Comparison of ENCODE assay signal across 8 cellular contexts in the genomic region with DNA sequence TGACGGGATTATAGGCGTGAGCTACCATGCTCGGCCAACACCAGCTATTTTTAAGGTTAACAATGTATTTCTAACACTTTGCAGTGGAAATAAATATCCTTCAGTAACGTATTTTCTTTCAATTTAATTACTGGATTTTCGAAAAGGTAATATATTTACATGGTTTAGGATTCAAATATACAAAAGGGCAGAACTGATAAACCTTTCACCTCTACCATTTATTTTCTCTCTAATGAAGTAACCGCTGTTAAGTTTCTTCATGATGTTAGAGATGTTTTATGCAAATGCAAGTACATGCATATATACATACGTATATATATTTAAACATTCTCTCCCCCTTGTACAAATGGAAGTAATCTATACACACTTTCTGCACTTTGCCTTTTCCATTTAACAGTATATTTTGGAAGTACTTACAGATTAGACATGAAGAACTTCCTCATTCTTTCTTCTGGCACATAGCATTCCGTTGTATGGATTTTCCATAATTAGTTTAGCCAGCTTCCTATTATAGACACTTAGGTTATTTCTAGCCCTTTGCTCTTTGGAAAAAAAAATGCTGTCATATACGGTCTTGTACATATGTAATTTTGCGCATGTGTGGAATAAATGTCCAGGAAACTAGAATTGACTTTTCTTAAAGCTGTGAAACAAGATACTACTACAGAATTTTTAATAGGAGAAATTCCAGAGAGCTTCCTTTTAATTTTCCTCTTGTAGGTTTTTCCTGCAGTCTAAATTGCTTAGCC. TPM values are rescaled to one million over a fixed set of nuclear protein-coding genes. Genes with fewer than 3 reads are reported as not detected.
DNase-seq lines count a peak whose midpoint lies in the region; ATAC-seq, FAIRE-seq and TF ChIP-seq lines count a peak whose summit lies in the region.

No MANE protein-coding gene starts in this region.

- H3K4me1 ChIP-seq in keratinocyte (ENCODE audit: control insufficient read depth, extremely low read depth, insufficient read depth, low read length) (peaks cover 4% of the 10 kb centered on the region), thoracic aorta (ENCODE audit: control insufficient read depth in 1 of 2, low read depth in 2 of 2) (peaks cover 3 to 21% of the 10 kb centered on the region in 2 donors)

- H3K79me2 ChIP-seq in keratinocyte (ENCODE audit: control insufficient read depth, insufficient read depth, low read length): no peaks in the 10 kb centered on the region

- no peaks in the 10 kb centered on the region for H4K20me1 ChIP-seq in keratinocyte (ENCODE audit: control insufficient read depth, extremely low read depth, insufficient read depth, low read length)

- peaks cover 1% of the 10 kb centered on the region for H3K27me3 Mint-ChIP-seq in IgD-negative memory B cell
- H3K27me3 Mint-ChIP-seq in activated T-helper 2 cell treated with anti-CD3 and anti-CD28 coated beads, Interferon-gamma antibody, Interleukin-2, Interleukin-4, amounts not matched to agents 10 μg/mL and 5 μg/mL and 100 μg/mL, durations not matched to agents 14 hours and 24 hours and 36 hours (ENCODE audit: low read depth): peaks cover 8% of the 10 kb centered on the region

- H3K27ac ChIP-seq in keratinocyte (ENCODE audit: control insufficient read depth, insufficient read depth, low read length) (peak overlapping the region; percentile 6), thoracic aorta (peak overlapping the region; percentile 72 to 93)

- H3K9me1 ChIP-seq in keratinocyte (ENCODE audit: control insufficient read depth, extremely low read depth, insufficient read depth, low read length): no peaks in the 10 kb centered on the region

- H3K27me3 ChIP-seq in keratinocyte (ENCODE audit: control insufficient read depth, extremely low read depth, insufficient read depth, low read length) (no peaks in the 10 kb centered on the region), thoracic aorta (replicated peaks; ENCODE audit: insufficient read depth) (no peaks in the 10 kb centered on the region)

- peak overlapping the region; percentile 88 to 99 (median 96) for H3K4me3 Mint-ChIP-seq in IgD-negative memory B cell
- peak overlapping the region; percentile 97 for H3K4me3 Mint-ChIP-seq in activated T-helper 2 cell treated with anti-CD3 and anti-CD28 coated beads, Interferon-gamma antibody, Interleukin-2, Interleukin-4, amounts not matched to agents 10 μg/mL and 5 μg/mL and 100 μg/mL, durations not matched to agents 14 hours and 24 hours and 36 hours (ENCODE audit: low read depth)

- peaks cover 0 to 6% (median 0%) of the 10 kb centered on the region in 3 donors for H3K9me3 Mint-ChIP-seq in IgD-negative memory B cell
- no peaks in the 10 kb centered on the region for H3K9me3 Mint-ChIP-seq in activated T-helper 2 cell treated with anti-CD3 and anti-CD28 coated beads, Interferon-gamma antibody, Interleukin-2, Interleukin-4, amounts not matched to agents 10 μg/mL and 5 μg/mL and 100 μg/mL, durations not matched to agents 14 hours and 24 hours and 36 hours

- H3K4me3 ChIP-seq in keratinocyte (ENCODE audit: control insufficient read depth in 2 of 3, extremely low read depth in 1 of 3, insufficient read depth in 2 of 3, low read depth in 1 of 3, low read length in 3 of 3) (peak overlapping the region; percentile 32 to 91 (median 59)), thoracic aorta (peak overlapping the region; percentile 75)

- dilution Hi-C loops in keratinocyte (cut with MboI; ENCODE audit: extremely low pct_ligation_motif_present, low sequenced_read_pairs): no loop called here

- H3K4me2 ChIP-seq in keratinocyte (ENCODE audit: control insufficient read depth, extremely low read depth, insufficient read depth, low read depth, low read length): peak overlapping the region; percentile 78

- no peaks in the 10 kb centered on the region for H3K9me3 ChIP-seq in keratinocyte (ENCODE audit: control insufficient read depth, low read depth, low read length)
- H3K9me3 ChIP-seq in thoracic aorta: no peaks in the 10 kb centered on the region

- H3K36me3 ChIP-seq in keratinocyte (ENCODE audit: control insufficient read depth in 2 of 2, extremely low read depth in 1 of 2, insufficient read depth in 2 of 2, low read length in 2 of 2) (no peaks in the 10 kb centered on the region), thoracic aorta (no peaks in the 10 kb centered on the region)

- ATAC-seq in thoracic aorta (ENCODE audit: insufficient number of reproducible peaks, low FRiP score, low read depth) (no peak), HG03442 (IDR thresholded peaks at IDR 0.05; ENCODE audit: unreplicated experiment) (no peak)

- H3K9ac ChIP-seq in keratinocyte (ENCODE audit: control insufficient read depth, extremely low read depth, insufficient read depth, low read length): peak overlapping the region; percentile 54

- H3K36me3 Mint-ChIP-seq in IgD-negative memory B cell: peaks cover 4% of the 10 kb centered on the region
- H3K36me3 Mint-ChIP-seq in activated T-helper 2 cell treated with anti-CD3 and anti-CD28 coated beads, Interferon-gamma antibody, Interleukin-2, Interleukin-4, amounts not matched to agents 10 μg/mL and 5 μg/mL and 100 μg/mL, durations not matched to agents 14 hours and 24 hours and 36 hours (ENCODE audit: low read depth): no peaks in the 10 kb centered on the region

- H2AFZ ChIP-seq in keratinocyte (ENCODE audit: control insufficient read depth, low read length): no peak overlapping the region

- H3K4me1 Mint-ChIP-seq in IgD-negative memory B cell: peaks cover 27 to 46% (median 28%) of the 10 kb centered on the region in 3 donors
- H3K4me1 Mint-ChIP-seq in activated T-helper 2 cell treated with anti-CD3 and anti-CD28 coated beads, Interferon-gamma antibody, Interleukin-2, Interleukin-4, amounts not matched to agents 10 μg/mL and 5 μg/mL and 100 μg/mL, durations not matched to agents 14 hours and 24 hours and 36 hours (ENCODE audit: low read depth): peaks cover 41% of the 10 kb centered on the region

- no peak for TF ChIP-seq CTCF in keratinocyte (optimal IDR thresholded peaks at IDR 0.05 in 1 of 3, IDR thresholded peaks at IDR 0.05 in 1 of 3, conservative IDR thresholded peaks at IDR 0.05 in 1 of 3; ENCODE audit: extremely low read depth in 1 of 3, insufficient read depth in 2 of 3, low read length in 3 of 3)
- TF ChIP-seq CTCF in thoracic aorta (IDR thresholded peaks at IDR 0.05): no peak

- no peak for FAIRE-seq in keratinocyte (lab: Jason Lieb, UNC)

- intact Hi-C loops in activated T-helper 2 cell treated with anti-CD3 and anti-CD28 coated beads, Interferon-gamma antibody, Interleukin-2, Interleukin-4, amounts not matched to agents 10 μg/mL and 5 μg/mL and 100 μg/mL, durations not matched to agents 14 hours and 24 hours and 36 hours (cut with micrococcal nuclease): loop anchor here (2.0 kb wide), 1 partner anchor 78 kb away; a partner anchor contains a TSS

- peak overlapping the region; percentile 98 to 99 (median 99) for H3K27ac Mint-ChIP-seq in IgD-negative memory B cell
- H3K27ac Mint-ChIP-seq in activated T-helper 2 cell treated with anti-CD3 and anti-CD28 coated beads, Interferon-gamma antibody, Interleukin-2, Interleukin-4, amounts not matched to agents 10 μg/mL and 5 μg/mL and 100 μg/mL, durations not matched to agents 14 hours and 24 hours and 36 hours: peak overlapping the region; percentile 90

- DNase-seq in DMS 273 treated with DMSO at 0.1 percent for 48 hours (lab: John Stamatoyannopoulos, UW) (peak; percentile 81), keratinocyte (ENCODE audit: low read depth, low spot score) (no peak), thoracic aorta (ENCODE audit: low spot score) (no peak), GM03348 (ENCODE audit: low spot score) (no peak)
- no peak for DNase-seq in activated T-helper 2 cell treated with anti-CD3 and anti-CD28 coated beads, Interferon-gamma antibody, Interleukin-2, Interleukin-4, amounts not matched to agents 10 μg/mL and 5 μg/mL and 100 μg/mL, durations not matched to agents 14 hours and 24 hours and 36 hours (ENCODE audit: low spot score)
- no peak for DNase-seq in activated CD8-positive, alpha-beta memory T cell treated with anti-CD3 and anti-CD28 coated beads, Interleukin-2, amount 50 U/mL, for 4 hours

RNA-seq across cellular contexts. Expression of a gene that starts 14.9 kb away (rescaled TPM):
- polyA plus RNA-seq in IgD-negative memory B cell (not detected), keratinocyte (0.04 TPM in 1 of 3 replicates, not detected in the others)
- not detected in 2 replicates for total RNA-seq in activated T-helper 2 cell treated with anti-CD3 and anti-CD28 coated beads, Interferon-gamma antibody, Interleukin-2, Interleukin-4, amounts not matched to agents 10 μg/mL and 5 μg/mL and 100 μg/mL, durations not matched to agents 14 hours and 24 hours and 36 hours
- polyA plus RNA-seq in keratinocyte (2011; ENCODE audit: low read depth): not detected
- polyA plus RNA-seq in keratinocyte (2011; cell fraction: cytosol; rRNA removed): not detected in 2 replicates
- polyA plus RNA-seq in keratinocyte (2011; cell fraction: nucleus; rRNA removed): not detected in 2 replicates
- polyA plus RNA-seq in keratinocyte (2012; ENCODE audit: low replicate concordance): not detected in 2 replicates
- polyA minus RNA-seq in keratinocyte: not detected in 3 replicates
- not detected for polyA minus RNA-seq in keratinocyte (2011; cell fraction: cytosol; rRNA and poly(A)+ RNA removed)
- not detected in 2 replicates for polyA minus RNA-seq in keratinocyte (2011; cell fraction: nucleus; rRNA and poly(A)+ RNA removed)
- total RNA-seq in thoracic aorta: not detected

RNA-seq across cellular contexts. Expression of a gene that starts 40.0 kb away (rescaled TPM):
- polyA plus RNA-seq in IgD-negative memory B cell (3,579 TPM), keratinocyte (89.7 to 165 TPM (median 159 TPM) in 3 replicates)
- total RNA-seq in activated T-helper 2 cell treated with anti-CD3 and anti-CD28 coated beads, Interferon-gamma antibody, Interleukin-2, Interleukin-4, amounts not matched to agents 10 μg/mL and 5 μg/mL and 100 μg/mL, durations not matched to agents 14 hours and 24 hours and 36 hours: 37.8 and 39.1 TPM in 2 replicates
- polyA plus RNA-seq in keratinocyte (2011; ENCODE audit: low read depth): 41.9 TPM
- 55.4 and 104 TPM in 2 replicates for polyA plus RNA-seq in keratinocyte (2011; cell fraction: cytosol; rRNA removed)
- polyA plus RNA-seq in keratinocyte (2011; cell fraction: nucleus; rRNA removed): 156 and 196 TPM in 2 replicates
- polyA plus RNA-seq in keratinocyte (2012; ENCODE audit: low replicate concordance): 39.4 and 112 TPM in 2 replicates
- polyA minus RNA-seq in keratinocyte: 115 to 413 TPM (median 186 TPM) in 3 replicates
- 82.9 TPM for polyA minus RNA-seq in keratinocyte (2011; cell fraction: cytosol; rRNA and poly(A)+ RNA removed)
- 106 and 162 TPM in 2 replicates for polyA minus RNA-seq in keratinocyte (2011; cell fraction: nucleus; rRNA and poly(A)+ RNA removed)
- total RNA-seq in thoracic aorta: 100 to 1,000 TPM; 423 to 622 TPM

Comparison
In these comparisons a context has a peak if more than half of its experiments do, and no peak if none do; other contexts are left out.
1. RNA of a gene that starts 40.0 kb away (total RNA-seq): 423 to 622 TPM in thoracic aorta; 37.8 to 39.1 TPM in activated T-helper 2 cell treated with anti-CD3 and anti-CD28 coated beads, Interferon-gamma antibody, Interleukin-2, Interleukin-4, amounts not matched to agents 10 μg/mL and 5 μg/mL and 100 μg/mL, durations not matched to agents 14 hours and 24 hours and 36 hours; every median in the first group is over 10 times any median in the second.